Comparison of ENCODE assay signal across 1 cellular context in the genomic region with DNA sequence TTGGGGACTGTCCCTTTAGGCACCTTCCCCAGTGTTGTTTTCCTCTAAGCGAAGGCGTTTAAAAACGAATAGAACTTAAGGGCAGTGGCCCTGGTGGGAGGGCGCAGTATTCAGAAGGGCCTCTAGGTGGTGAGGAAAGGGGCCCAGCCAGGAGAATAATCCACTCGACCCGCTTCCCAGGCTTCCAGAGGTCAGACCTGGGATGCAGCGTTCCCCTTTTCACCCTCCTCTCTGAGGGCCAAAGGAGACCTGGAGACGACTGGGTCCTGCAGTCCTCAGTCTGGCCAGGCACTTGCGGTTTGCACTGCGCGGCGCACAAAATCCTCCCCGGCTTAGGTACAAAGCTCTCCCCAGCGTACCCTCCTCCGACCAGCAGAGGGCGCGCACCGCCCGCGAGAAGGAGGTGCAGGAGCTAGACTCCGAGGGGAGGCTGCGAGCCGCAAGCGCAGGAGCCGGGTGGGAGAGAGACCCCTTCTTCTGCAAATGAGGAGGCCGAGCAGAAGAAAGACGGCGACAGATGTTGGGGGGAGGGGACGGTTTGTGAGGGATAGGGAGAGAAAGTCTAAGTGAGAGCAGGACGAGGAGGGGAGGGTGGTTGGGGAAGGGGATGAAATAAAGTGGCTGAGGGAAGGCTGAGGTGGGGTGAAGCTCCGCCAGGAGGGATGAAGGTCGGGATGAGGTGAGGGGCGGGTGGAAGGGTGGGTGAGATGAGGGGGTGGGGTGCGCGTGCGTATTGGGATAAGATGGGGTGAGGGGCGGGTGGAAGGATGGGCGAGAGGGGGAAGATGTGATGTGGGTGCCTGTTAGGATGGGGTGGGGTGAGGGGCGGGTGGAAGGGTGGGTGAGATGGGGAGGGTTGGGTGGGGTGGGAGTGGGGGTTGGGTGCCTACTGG.
TF ChIP-seq lines count a peak whose summit lies in the region.

No MANE protein-coding gene starts in this region.

TF ChIP-seq in HEK293, 187 proteins besides CTCF, POLR2A, EP300 and RAD21 (continued from another document):
- no peak for TF ChIP-seq ZNF830 (tag by site-specific recombination; IDR thresholded peaks at IDR 0.05; ENCODE audit: low read depth)
- no peak for TF ChIP-seq OSR2 (tag by site-specific recombination; IDR thresholded peaks at IDR 0.05)
- no peak for TF ChIP-seq ZSCAN30 (tag by site-specific recombination; IDR thresholded peaks at IDR 0.05)
- TF ChIP-seq, protein P1, sequence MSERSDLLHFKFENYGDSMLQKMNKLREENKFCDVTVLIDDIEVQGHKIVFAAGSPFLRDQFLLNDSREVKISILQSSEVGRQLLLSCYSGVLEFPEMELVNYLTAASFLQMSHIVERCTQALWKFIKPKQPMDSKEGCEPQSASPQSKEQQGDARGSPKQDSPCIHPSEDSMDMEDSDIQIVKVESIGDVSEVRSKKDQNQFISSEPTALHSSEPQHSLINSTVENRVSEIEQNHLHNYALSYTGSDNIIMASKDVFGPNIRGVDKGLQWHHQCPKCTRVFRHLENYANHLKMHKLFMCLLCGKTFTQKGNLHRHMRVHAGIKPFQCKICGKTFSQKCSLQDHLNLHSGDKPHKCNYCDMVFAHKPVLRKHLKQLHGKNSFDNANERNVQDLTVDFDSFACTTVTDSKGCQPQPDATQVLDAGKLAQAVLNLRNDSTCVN (tag by site-specific recombination; optimal IDR thresholded peaks at IDR 0.05): no peak
- peak; percentile 16; the same call in 1 of the 2 replicates for TF ChIP-seq ZNF394 (tag by site-specific recombination; IDR thresholded peaks at IDR 0.05; ENCODE audit: borderline replicate concordance)
- no peak for TF ChIP-seq ZNF624 (tag by site-specific recombination; IDR thresholded peaks at IDR 0.05)
- peak; percentile 64; the same call in 1 of the 2 replicates for TF ChIP-seq ZBTB48 (tag by site-specific recombination; IDR thresholded peaks at IDR 0.05)
- TF ChIP-seq HOXA7 (CRISPR knock-in tag; IDR thresholded peaks at IDR 0.05; ENCODE audit: borderline replicate concordance): no peak
- TF ChIP-seq ZNF366 (tag by site-specific recombination; conservative IDR thresholded peaks at IDR 0.05): no peak
- TF ChIP-seq ZFP37 (tag by site-specific recombination; IDR thresholded peaks at IDR 0.05): 0 out of 2 replicates have a peak, but pooled peaks have one; percentile 56
- peak; percentile 76 for TF ChIP-seq ZNF2 (tag by site-specific recombination; IDR thresholded peaks at IDR 0.05)
- TF ChIP-seq ZNF433 (tag by site-specific recombination; IDR thresholded peaks at IDR 0.05; ENCODE audit: low read depth): no peak
- no peak for TF ChIP-seq ZBTB21 (tag by site-specific recombination; IDR thresholded peaks at IDR 0.05)
